ENCODE assay signal across 1 cellular context in genomic region chr17:48671697-48672171, GRCh38.
TF ChIP-seq lines count a peak whose summit lies in the region.

No MANE protein-coding gene starts in this region.

TF ChIP-seq in HepG2, 621 proteins besides CTCF, POLR2A, EP300 and RAD21 (continued from another document and continues in another):
- no peak for TF ChIP-seq ZNF784 (CRISPR knock-in tag; IDR thresholded peaks at IDR 0.05; ENCODE audit: borderline replicate concordance)
- TF ChIP-seq FOXP4 (CRISPR knock-in tag; IDR thresholded peaks at IDR 0.05), result peak; percentile 22; the same call in 1 of the 2 replicates
- peak; percentile 51; the same call in 1 of the 2 replicates for TF ChIP-seq ZNF501 (CRISPR knock-in tag; IDR thresholded peaks at IDR 0.05)
- TF ChIP-seq TIGD3 (CRISPR knock-in tag; IDR thresholded peaks at IDR 0.05; ENCODE audit: borderline replicate concordance), result no peak
- no peak for TF ChIP-seq HDAC6 (IDR thresholded peaks at IDR 0.05; ENCODE audit: low read depth, low read length)
- no peak for TF ChIP-seq KDM6A (CRISPR knock-in tag; IDR thresholded peaks at IDR 0.05; ENCODE audit: low read depth)
- no peak for TF ChIP-seq FOXO4 (CRISPR knock-in tag; conservative IDR thresholded peaks at IDR 0.05)
- TF ChIP-seq ATF3 (CRISPR knock-in tag; IDR thresholded peaks at IDR 0.05), result no peak
- no peak for TF ChIP-seq ZNF512 (CRISPR knock-in tag; IDR thresholded peaks at IDR 0.05)
- no peak for TF ChIP-seq MYNN (CRISPR knock-in tag; IDR thresholded peaks at IDR 0.05; ENCODE audit: low read depth)
- no peak for TF ChIP-seq MED13 (CRISPR knock-in tag; IDR thresholded peaks at IDR 0.05)
- no peak for TF ChIP-seq NFIC (IDR thresholded peaks at IDR 0.05; ENCODE audit: low read length)
- no peak for TF ChIP-seq ZNF644 (CRISPR knock-in tag; IDR thresholded peaks at IDR 0.05; ENCODE audit: low read depth)
- TF ChIP-seq ZKSCAN5 (CRISPR knock-in tag; IDR thresholded peaks at IDR 0.05), result no peak
- TF ChIP-seq KDM1A (CRISPR knock-in tag; IDR thresholded peaks at IDR 0.05), result no peak
- no peak for TF ChIP-seq NFKB2 (CRISPR knock-in tag; IDR thresholded peaks at IDR 0.05; ENCODE audit: borderline replicate concordance)
- no peak for TF ChIP-seq U2AF1 (optimal IDR thresholded peaks at IDR 0.05; ENCODE audit: low read depth, low read length)
- TF ChIP-seq SP140L (CRISPR knock-in tag; IDR thresholded peaks at IDR 0.05; ENCODE audit: borderline replicate concordance), result peak; percentile 77; the same call in 1 of the 2 replicates
- TF ChIP-seq ZNF530 (CRISPR knock-in tag; IDR thresholded peaks at IDR 0.05; ENCODE audit: low read depth), result no peak
- TF ChIP-seq GLMP (CRISPR knock-in tag; IDR thresholded peaks at IDR 0.05; ENCODE audit: borderline replicate concordance), result no peak
- TF ChIP-seq ZNF124 (CRISPR knock-in tag; IDR thresholded peaks at IDR 0.05), result no peak
- no peak for TF ChIP-seq MBD4 (IDR thresholded peaks at IDR 0.05; ENCODE audit: borderline replicate concordance, low read length)
- no peak for TF ChIP-seq RAD51 (IDR thresholded peaks at IDR 0.05; ENCODE audit: borderline replicate concordance)
- TF ChIP-seq MATR3 (CRISPR knock-in tag; IDR thresholded peaks at IDR 0.05), result no peak
- no peak for TF ChIP-seq ZC3H13 (CRISPR knock-in tag; IDR thresholded peaks at IDR 0.05)
- TF ChIP-seq HIC2 (CRISPR knock-in tag; IDR thresholded peaks at IDR 0.05; ENCODE audit: low read depth), result no peak
- no peak for TF ChIP-seq ZNF792 (CRISPR knock-in tag; IDR thresholded peaks at IDR 0.05)
- peak in 1 of 2 experiments; percentile 36; a peak in 1 of 4 replicates for TF ChIP-seq KLF16 (CRISPR knock-in tag; IDR thresholded peaks at IDR 0.05)
- no peak for TF ChIP-seq ZNF274 (CRISPR knock-in tag; IDR thresholded peaks at IDR 0.05)
- TF ChIP-seq ZFP82 (CRISPR knock-in tag; IDR thresholded peaks at IDR 0.05; ENCODE audit: borderline replicate concordance), result no peak
- no peak for TF ChIP-seq ZBTB44 (CRISPR knock-in tag; IDR thresholded peaks at IDR 0.05)
- TF ChIP-seq YY1 (IDR thresholded peaks at IDR 0.05; ENCODE audit: insufficient read depth, insufficient replicate concordance, low read depth, low read length), result peak; percentile 22
- no peak for TF ChIP-seq ETV6 (CRISPR knock-in tag; conservative IDR thresholded peaks at IDR 0.05)
- TF ChIP-seq ZFP36L2 (CRISPR knock-in tag; IDR thresholded peaks at IDR 0.05), result no peak
- no peak for TF ChIP-seq MAFF (IDR thresholded peaks at IDR 0.05; ENCODE audit: low read depth, low read length)
- TF ChIP-seq CCAR2 (optimal IDR thresholded peaks at IDR 0.05; ENCODE audit: low read depth, low read length), result no peak
- no peak for TF ChIP-seq PRPF4 (IDR thresholded peaks at IDR 0.05; ENCODE audit: low read depth, low read length, poor library complexity, severe bottlenecking)
- no peak for TF ChIP-seq ZFP1 (CRISPR knock-in tag; IDR thresholded peaks at IDR 0.05)
- no peak for TF ChIP-seq ARID2 (CRISPR knock-in tag; IDR thresholded peaks at IDR 0.05; ENCODE audit: borderline replicate concordance)
- no peak for TF ChIP-seq MAFG (CRISPR knock-in tag; IDR thresholded peaks at IDR 0.05)
- 0 out of 2 replicates have a peak, but pooled peaks have one; percentile 42 for TF ChIP-seq PAWR (CRISPR knock-in tag; IDR thresholded peaks at IDR 0.05; ENCODE audit: borderline replicate concordance)
- no peak for TF ChIP-seq KAT7 (CRISPR knock-in tag; IDR thresholded peaks at IDR 0.05; ENCODE audit: borderline replicate concordance)
- no peak for TF ChIP-seq ZNF782 (CRISPR knock-in tag; IDR thresholded peaks at IDR 0.05; ENCODE audit: borderline replicate concordance)
- peak; percentile 26; the same call in 1 of the 2 replicates for TF ChIP-seq IKZF5 (CRISPR knock-in tag; IDR thresholded peaks at IDR 0.05)
- no peak for TF ChIP-seq CC2D1A (CRISPR knock-in tag; IDR thresholded peaks at IDR 0.05)
- no peak for TF ChIP-seq ZNF253 (CRISPR knock-in tag; IDR thresholded peaks at IDR 0.05; ENCODE audit: borderline replicate concordance)
- TF ChIP-seq SAFB2 (CRISPR knock-in tag; IDR thresholded peaks at IDR 0.05; ENCODE audit: borderline replicate concordance, low read depth), result no peak
- no peak for TF ChIP-seq ZNF543 (CRISPR knock-in tag; IDR thresholded peaks at IDR 0.05)
- TF ChIP-seq KLF13 (CRISPR knock-in tag; IDR thresholded peaks at IDR 0.05), result no peak
- no peak for TF ChIP-seq ZNF781 (CRISPR knock-in tag; IDR thresholded peaks at IDR 0.05; ENCODE audit: borderline replicate concordance, not compliant biosample characterization)
- no peak for TF ChIP-seq KDM5B (CRISPR knock-in tag; IDR thresholded peaks at IDR 0.05; ENCODE audit: borderline replicate concordance)
- no peak for TF ChIP-seq ZNF616 (CRISPR knock-in tag; IDR thresholded peaks at IDR 0.05; ENCODE audit: low read depth)
- TF ChIP-seq ZNF678 (CRISPR knock-in tag; IDR thresholded peaks at IDR 0.05), result no peak
- 0 out of 2 replicates have a peak, but pooled peaks have one; percentile 21 for TF ChIP-seq ERF (CRISPR knock-in tag; IDR thresholded peaks at IDR 0.05)
- no peak for TF ChIP-seq IKZF4 (CRISPR knock-in tag; IDR thresholded peaks at IDR 0.05; ENCODE audit: borderline replicate concordance, low read depth, not compliant biosample characterization)
- no peak for TF ChIP-seq RFXANK (CRISPR knock-in tag; IDR thresholded peaks at IDR 0.05)
- TF ChIP-seq ZNF710 (CRISPR knock-in tag; IDR thresholded peaks at IDR 0.05; ENCODE audit: borderline replicate concordance), result no peak
- TF ChIP-seq ZNF263 (CRISPR knock-in tag; IDR thresholded peaks at IDR 0.05), result 0 out of 2 replicates have a peak, but pooled peaks have one; percentile 18
- no peak for TF ChIP-seq CHD2 (IDR thresholded peaks at IDR 0.05; ENCODE audit: low read depth, low read length)
